ENCODE assay signal across 8 cellular contexts in genomic region chr5:173328896-173329369, GRCh38. TPM values are rescaled to one million over a fixed set of nuclear protein-coding genes. Genes with fewer than 3 reads are reported as not detected.
DNase-seq lines count a peak whose midpoint lies in the region; ATAC-seq and TF ChIP-seq lines count a peak whose summit lies in the region.

No MANE protein-coding gene starts in this region.

- H3K36me3 Mint-ChIP-seq in activated CD8-positive, alpha-beta T cell treated with anti-CD3 and anti-CD28 coated beads for 36 hours (ENCODE audit: low read depth) = peaks cover 54% of the 10 kb centered on the region
- H3K36me3 Mint-ChIP-seq in stimulated activated effector memory CD8-positive, alpha-beta T cell treated with anti-CD3 and anti-CD28 coated beads, Interleukin-12 subunit alpha, Interleukin-12 subunit beta, amount 100 ng/mL, for 72 hours = peaks cover 33% of the 10 kb centered on the region

- H3K4me1 Mint-ChIP-seq in activated CD8-positive, alpha-beta T cell treated with anti-CD3 and anti-CD28 coated beads for 36 hours (ENCODE audit: low read depth) = peaks cover 39% of the 10 kb centered on the region
- H3K4me1 Mint-ChIP-seq in stimulated activated effector memory CD8-positive, alpha-beta T cell treated with anti-CD3 and anti-CD28 coated beads, Interleukin-12 subunit alpha, Interleukin-12 subunit beta, amount 100 ng/mL, for 72 hours = peaks cover 27% of the 10 kb centered on the region

- peak overlapping the region in 3 of 4 donors; percentile 48 to 78 (median 59) for H3K27ac ChIP-seq in gastroesophageal sphincter

- POLR2A ChIA-PET in activated CD8-positive, alpha-beta T cell treated with anti-CD3 and anti-CD28 coated beads for 36 hours (lab: Charles Lee) = interaction anchor here (0.6 to 2.8 kb wide), 8 partner anchors 10 to 1941 kb away, joined by 3 to 11 read pairs (median 4); partner anchors contain the start of gene ATP6V0E1

- peak; percentile 8 for ATAC-seq in activated CD8-positive, alpha-beta T cell treated with anti-CD3 and anti-CD28 coated beads for 36 hours
- ATAC-seq in gastroesophageal sphincter = no peak
- peak; percentile 26 for ATAC-seq in stimulated activated effector memory CD8-positive, alpha-beta T cell treated with anti-CD3 and anti-CD28 coated beads, Interleukin-12 subunit alpha, Interleukin-12 subunit beta, amount 100 ng/mL, for 72 hours
- no peak for ATAC-seq in GM21619 (IDR thresholded peaks at IDR 0.05; ENCODE audit: unreplicated experiment)

- H3K4me3 ChIP-seq in gastroesophageal sphincter = peak overlapping the region; percentile 10 to 53

- H3K36me3 ChIP-seq in gastroesophageal sphincter = no peaks in the 10 kb centered on the region

- no peak for TF ChIP-seq EP300 in gastroesophageal sphincter (IDR thresholded peaks at IDR 0.05)

- peak overlapping the region; percentile 98 for H3K4me3 Mint-ChIP-seq in activated CD8-positive, alpha-beta T cell treated with anti-CD3 and anti-CD28 coated beads for 36 hours
- H3K4me3 Mint-ChIP-seq in stimulated activated effector memory CD8-positive, alpha-beta T cell treated with anti-CD3 and anti-CD28 coated beads, Interleukin-12 subunit alpha, Interleukin-12 subunit beta, amount 100 ng/mL, for 72 hours = peak overlapping the region; percentile 81

- peaks cover 56% of the 10 kb centered on the region for H3K27me3 ChIP-seq in gastroesophageal sphincter

- CTCF ChIA-PET in activated CD8-positive, alpha-beta T cell treated with anti-CD3 and anti-CD28 coated beads for 36 hours (lab: Charles Lee) = interaction anchor here (1.6 to 7.6 kb wide), 3 partner anchors 14 to 345 kb away, joined by 4 to 180 read pairs (median 6); partner anchors contain the start of gene ATP6V0E1

- peak; percentile 50 for DNase-seq in COLO668 (lab: John Stamatoyannopoulos, UW; ENCODE audit: unreplicated experiment)
- DNase-seq in HT1080 (ENCODE audit: low read depth) = peak; percentile 61
- peak; percentile 61 for DNase-seq in activated CD8-positive, alpha-beta T cell treated with anti-CD3 and anti-CD28 coated beads for 36 hours
- no peak for DNase-seq in stimulated activated effector memory CD8-positive, alpha-beta T cell treated with anti-CD3 and anti-CD28 coated beads, Interleukin-12 subunit alpha, Interleukin-12 subunit beta, amount 100 ng/mL, for 72 hours (ENCODE audit: low spot score in 2 of 2)
- no peak for DNase-seq in stimulated activated naive CD4-positive, alpha-beta T cell treated with Interleukin-2 at 50 U/mL for 16 hours (lab: John Stamatoyannopoulos, UW)
- no peak for DNase-seq in iPS-NIHi11 (ENCODE audit: low spot score)

- peaks cover 6% of the 10 kb centered on the region for H3K9me3 Mint-ChIP-seq in activated CD8-positive, alpha-beta T cell treated with anti-CD3 and anti-CD28 coated beads for 36 hours
- peaks cover 2% of the 10 kb centered on the region for H3K9me3 Mint-ChIP-seq in stimulated activated effector memory CD8-positive, alpha-beta T cell treated with anti-CD3 and anti-CD28 coated beads, Interleukin-12 subunit alpha, Interleukin-12 subunit beta, amount 100 ng/mL, for 72 hours

- no peak for TF ChIP-seq POLR2A in gastroesophageal sphincter (IDR thresholded peaks at IDR 0.05)

- peaks cover 0 to 65% (median 35%) of the 10 kb centered on the region in 3 donors for H3K4me1 ChIP-seq in gastroesophageal sphincter

- 0% methylated on average over 2 to 6 of the region's 19 CpGs for WGBS in gastroesophageal sphincter (ENCODE audit: low coverage in 1 of 2), 2 donors

- H3K27me3 Mint-ChIP-seq in activated CD8-positive, alpha-beta T cell treated with anti-CD3 and anti-CD28 coated beads for 36 hours = peaks cover 60% of the 10 kb centered on the region

- no peak for TF ChIP-seq CTCF in activated CD8-positive, alpha-beta T cell treated with anti-CD3 and anti-CD28 coated beads for 36 hours (IDR thresholded peaks at IDR 0.05)
- TF ChIP-seq CTCF in gastroesophageal sphincter (IDR thresholded peaks at IDR 0.05) = no peak

- peak overlapping the region; percentile 89 for H3K27ac Mint-ChIP-seq in activated CD8-positive, alpha-beta T cell treated with anti-CD3 and anti-CD28 coated beads for 36 hours
- peak overlapping the region; percentile 92 for H3K27ac Mint-ChIP-seq in stimulated activated effector memory CD8-positive, alpha-beta T cell treated with anti-CD3 and anti-CD28 coated beads, Interleukin-12 subunit alpha, Interleukin-12 subunit beta, amount 100 ng/mL, for 72 hours

- H3K9me3 ChIP-seq in gastroesophageal sphincter = no peaks in the 10 kb centered on the region

- intact Hi-C loops in activated CD8-positive, alpha-beta T cell treated with anti-CD3 and anti-CD28 coated beads for 36 hours (cut with micrococcal nuclease) = no loop called here

RNA-seq across cellular contexts. Expression of gene STC2, which starts 0.7 kb away (rescaled TPM):
- 39.2 and 48.6 TPM in 2 replicates for total RNA-seq in HT1080 (2014; rRNA removed; shearing (Covaris generic))
- 222 and 229 TPM in 2 replicates for polyA plus RNA-seq in HT1080 (2015; cell fraction: cytosol; rRNA removed)
- polyA plus RNA-seq in HT1080 (2015; cell fraction: nucleus; rRNA removed) = 354 and 377 TPM in 2 replicates
- 10 to 100 TPM; 40.9 to 45.9 TPM for total RNA-seq in activated CD8-positive, alpha-beta T cell treated with anti-CD3 and anti-CD28 coated beads for 36 hours
- 100 to 1,000 TPM in 2 of 4 donors, 10 to 100 TPM in 2; 34.1 to 116 (median 84.6) TPM for total RNA-seq in gastroesophageal sphincter

Comparison
In these comparisons a context has a peak if more than half of its experiments do, and no peak if none do; other contexts are left out.
1. DNase-seq: peak in COLO668 (single experiment), HT1080 (single experiment) and activated CD8-positive, alpha-beta T cell treated with anti-CD3 and anti-CD28 coated beads for 36 hours (single experiment); none in stimulated activated effector memory CD8-positive, alpha-beta T cell treated with anti-CD3 and anti-CD28 coated beads, Interleukin-12 subunit alpha, Interleukin-12 subunit beta, amount 100 ng/mL, for 72 hours (0 of 2), stimulated activated naive CD4-positive, alpha-beta T cell treated with Interleukin-2 at 50 U/mL for 16 hours (single experiment) and iPS-NIHi11 (single experiment).
2. ATAC-seq: peak in activated CD8-positive, alpha-beta T cell treated with anti-CD3 and anti-CD28 coated beads for 36 hours (single experiment) and stimulated activated effector memory CD8-positive, alpha-beta T cell treated with anti-CD3 and anti-CD28 coated beads, Interleukin-12 subunit alpha, Interleukin-12 subunit beta, amount 100 ng/mL, for 72 hours (single experiment); none in gastroesophageal sphincter (single experiment) and GM21619 (single experiment).